ENCODE assay signal across 30 cellular contexts in the genomic region with DNA sequence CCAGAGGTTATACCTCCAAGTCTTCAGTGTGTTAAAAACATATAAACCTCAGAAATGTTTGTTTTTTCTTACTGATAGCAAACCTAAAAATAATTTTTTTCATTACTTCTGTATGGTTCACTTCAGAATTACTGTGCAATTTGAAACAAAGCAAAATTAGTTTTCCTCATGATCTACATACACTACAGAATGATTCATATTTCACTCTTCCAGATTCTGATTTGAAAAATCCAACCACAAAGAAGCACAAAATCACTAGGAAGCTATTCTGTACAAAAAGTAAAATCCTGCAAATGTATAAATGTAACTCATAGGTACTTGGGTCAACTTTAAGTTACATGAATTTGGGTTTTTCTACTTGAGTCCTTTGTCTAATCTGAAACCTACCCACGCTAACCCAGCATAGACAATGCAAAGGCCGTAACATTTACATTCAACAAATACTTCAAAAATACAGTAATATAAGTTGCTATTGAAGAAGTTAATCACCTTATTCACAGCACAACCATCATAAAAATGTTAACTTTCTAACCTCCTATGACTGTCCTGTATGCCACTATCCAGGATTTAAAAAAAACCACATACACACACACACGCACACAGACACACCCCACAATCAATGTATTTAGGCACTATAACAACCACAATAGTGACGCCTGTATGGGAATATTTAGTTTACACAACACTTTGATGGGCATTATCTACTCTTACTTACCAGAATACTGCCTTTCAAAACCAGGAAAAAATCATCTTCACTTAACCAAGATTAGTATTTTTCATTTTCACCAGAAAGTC. TPM values are rescaled to one million over a fixed set of nuclear protein-coding genes. Genes with fewer than 3 reads are reported as not detected.
DNase-seq lines count a peak whose midpoint lies in the region; ATAC-seq and TF ChIP-seq lines count a peak whose summit lies in the region.
"Had no signal": no experiment of that assay in that cellular context is flagged by ENCODE, and none has a peak within 500 bp of the region (broad histone marks: within the 10 kb centered on the region; RNA-seq: fewer than 3 reads in every experiment).

No MANE protein-coding gene starts in this region.

- H3K4me3 Mint-ChIP-seq in CD4-positive, alpha-beta memory T cell: no peak overlapping the region
- H3K4me3 Mint-ChIP-seq: activated naive CD4-positive, alpha-beta T cell treated with anti-CD3 and anti-CD28 coated beads, Interleukin-2, amount 10 ng/mL, durations not matched to agents 7 days and 5 days; central memory CD8-positive, alpha-beta T cell; IgD-negative memory B cell; mesothelial cell of epicardium; natural killer cell had no signal

- no peaks in the 10 kb centered on the region for H3K27me3 ChIP-seq in right atrium auricular region
- H3K27me3 ChIP-seq in lower lobe of right lung (ENCODE audit: low read depth): no peaks in the 10 kb centered on the region
- no peaks in the 10 kb centered on the region for H3K27me3 ChIP-seq in CD4-positive, alpha-beta memory T cell (ENCODE audit: insufficient read depth, low read length)
- H3K27me3 ChIP-seq: ascending aorta, MG63, spleen had no signal

- ATAC-seq in left ventricle myocardium superior: no peak
- ATAC-seq in lower lobe of right lung: no peak
- ATAC-seq: natural killer cell had no signal

- peak overlapping the region in 3 of 7 donors; percentile 30 to 72 (median 36) for H3K27ac Mint-ChIP-seq in CD4-positive, alpha-beta memory T cell
- H3K27ac Mint-ChIP-seq: activated naive CD4-positive, alpha-beta T cell treated with anti-CD3 and anti-CD28 coated beads, Interleukin-2, amount 10 ng/mL, durations not matched to agents 7 days and 5 days; IgD-negative memory B cell; mesothelial cell of epicardium had no signal

- H3K9me3 Mint-ChIP-seq in CD4-positive, alpha-beta memory T cell: no peaks in the 10 kb centered on the region
- H3K9me3 Mint-ChIP-seq: activated naive CD4-positive, alpha-beta T cell treated with anti-CD3 and anti-CD28 coated beads, Interleukin-2, amount 10 ng/mL, durations not matched to agents 7 days and 5 days; central memory CD8-positive, alpha-beta T cell; IgD-negative memory B cell; mesothelial cell of epicardium; natural killer cell had no signal

- intact Hi-C loops in left ventricle myocardium superior (cut with micrococcal nuclease) (no loop called here), posterior cingulate gyrus (cut with DNase I) (no loop called here), lower lobe of right lung (cut with DNase I) (loop anchor here (10.0 kb wide), 1 partner anchor 119 kb away; no protein-coding TSS in a partner anchor)
- intact Hi-C loops in CD4-positive, alpha-beta memory T cell (cut with micrococcal nuclease): no loop called here

- H3K27me3 Mint-ChIP-seq in CD4-positive, alpha-beta memory T cell: no peaks in the 10 kb centered on the region
- H3K27me3 Mint-ChIP-seq: activated naive CD4-positive, alpha-beta T cell treated with anti-CD3 and anti-CD28 coated beads, Interleukin-2, amount 10 ng/mL, durations not matched to agents 7 days and 5 days; central memory CD8-positive, alpha-beta T cell; IgD-negative memory B cell had no signal

- DNase-seq in right atrium auricular region (ENCODE audit: low spot score) (no peak), left ventricle myocardium superior (no peak), SK-N-MC (ENCODE audit: low read depth, low spot score) (no peak), fibroblast of the aortic adventitia (ENCODE audit: low read depth) (no peak), posterior cingulate gyrus (no peak), NCI-H446 (lab: John Stamatoyannopoulos, UW) (no peak), lower lobe of right lung (no peak)
- no peak for DNase-seq in CD4-positive, alpha-beta memory T cell
- DNase-seq: activated CD4-positive, alpha-beta T cell treated with anti-CD3 and anti-CD28 coated beads for 1 hour; activated naive CD4-positive, alpha-beta T cell treated with anti-CD3 and anti-CD28 coated beads, Interleukin-2, amount 10 ng/mL, durations not matched to agents 7 days and 5 days; activated T-cell treated with anti-CD3 and anti-CD28 coated beads, Interleukin-2, amount 50 U/mL, for 48 hours; C1 segment of cervical spinal cord; EL; HCEC 1CT; head of caudate nucleus; natural killer cell; NCI-H1417 treated with DMSO at 0.1 percent for 48 hours; NCI-H510A treated with DMSO at 0.1 percent for 48 hours; NK-92 treated with Interleukin-12 subunit alpha and Interleukin-12 subunit beta, amount 100 ng/mL, for 24 hours; SIG-M5; spleen; stimulated activated CD4-positive, alpha-beta T cell treated with anti-CD3 and anti-CD28 coated beads, Interleukin-2, amount 100 ng/mL, for 48 hours; stimulated activated naive CD4-positive, alpha-beta T cell; T-helper 1 cell had no signal

- no peaks in the 10 kb centered on the region for H3K9me3 ChIP-seq in right atrium auricular region
- H3K9me3 ChIP-seq in SK-N-MC (ENCODE audit: low read depth, low read length): no peaks in the 10 kb centered on the region
- H3K9me3 ChIP-seq in lower lobe of right lung: no peaks in the 10 kb centered on the region
- H3K9me3 ChIP-seq in CD4-positive, alpha-beta memory T cell (ENCODE audit: control insufficient read depth in 1 of 2, low read length in 2 of 2): no peaks in the 10 kb centered on the region
- H3K9me3 ChIP-seq: ascending aorta, MG63, spleen, thoracic aorta had no signal

- H3K4me3 ChIP-seq in right atrium auricular region (no peak overlapping the region), SK-N-MC (no peak overlapping the region), fibroblast of the aortic adventitia (ENCODE audit: low read depth, low read length) (peak overlapping the region; percentile 10), lower lobe of right lung (no peak overlapping the region)
- H3K4me3 ChIP-seq in CD4-positive, alpha-beta memory T cell (ENCODE audit: low read length in 2 of 2): no peak overlapping the region
- H3K4me3 ChIP-seq: ascending aorta, MG63, spleen, thoracic aorta had no signal

- H3K9ac ChIP-seq in SK-N-MC (ENCODE audit: insufficient read length): peak overlapping the region; percentile 41

- H3K4me1 Mint-ChIP-seq in CD4-positive, alpha-beta memory T cell: peaks cover 12 to 19% (median 14%) of the 10 kb centered on the region in 4 donors

- H3K36me3 ChIP-seq in right atrium auricular region (peaks cover 9% of the 10 kb centered on the region), SK-N-MC (ENCODE audit: insufficient read depth, low read length) (peaks cover 19% of the 10 kb centered on the region), lower lobe of right lung (no peaks in the 10 kb centered on the region)
- no peaks in the 10 kb centered on the region for H3K36me3 ChIP-seq in CD4-positive, alpha-beta memory T cell (ENCODE audit: insufficient read depth, low read length)
- H3K36me3 ChIP-seq: ascending aorta, thoracic aorta had no signal

- H3K36me3 Mint-ChIP-seq in CD4-positive, alpha-beta memory T cell: peaks cover 0 to 4% of the 10 kb centered on the region in 2 donors
- H3K36me3 Mint-ChIP-seq: natural killer cell had no signal

- H3K27ac ChIP-seq in right atrium auricular region (peak overlapping the region; percentile 70 to 91), SK-N-MC (peak overlapping the region; percentile 64), lower lobe of right lung (no peak overlapping the region)
- no peak overlapping the region for H3K27ac ChIP-seq in CD4-positive, alpha-beta memory T cell (ENCODE audit: low read depth, low read length)

- CTCF ChIA-PET in CD4-positive, alpha-beta memory T cell (lab: Charles Lee; ENCODE audit: partially characterized antibody): interaction anchor here (1.0 to 9.4 kb wide), 6 partner anchors 9 to 119 kb away, joined by 3 to 133 read pairs (median 14); no protein-coding TSS in a partner anchor

- TF ChIP-seq CTCF in right atrium auricular region (IDR thresholded peaks at IDR 0.05): no peak
- no peak for TF ChIP-seq CTCF in fibroblast of the aortic adventitia (IDR thresholded peaks at IDR 0.05; ENCODE audit: insufficient read depth, low read length)
- no peak for TF ChIP-seq CTCF in lower lobe of right lung (IDR thresholded peaks at IDR 0.05)

- POLR2A ChIA-PET in CD4-positive, alpha-beta memory T cell (lab: Charles Lee; ENCODE audit: partially characterized antibody): interaction anchor here (1.6 kb wide), 1 partner anchor 108 kb away, joined by 7 read pairs; no protein-coding TSS in a partner anchor

- H3K4me1 ChIP-seq in right atrium auricular region: peaks cover 0 to 59% of the 10 kb centered on the region in 2 donors
- H3K4me1 ChIP-seq in lower lobe of right lung: peaks cover 12% of the 10 kb centered on the region
- peaks cover 33% of the 10 kb centered on the region for H3K4me1 ChIP-seq in CD4-positive, alpha-beta memory T cell (ENCODE audit: insufficient read depth, low read length)

RNA-seq across cellular contexts. Expression of gene ATP13A3, which starts 11.5 kb away (rescaled TPM):
- total RNA-seq in right atrium auricular region (100 to 1,000 TPM; 188 to 284 TPM), left ventricle myocardium superior (41.4 TPM), fibroblast of the aortic adventitia (ENCODE audit: low replicate concordance) (448 and 494 TPM in 2 replicates), lower lobe of right lung (84.8 TPM)
- 10 to 100 TPM; 57.6 to 62.7 TPM for total RNA-seq in CD4-positive, alpha-beta memory T cell
- polyA plus RNA-seq in CD4-positive, alpha-beta memory T cell: 10 to 100 TPM in 1 of 2 donors, 1 to 10 TPM in 1; 6.7 to 14.5 TPM

Comparison
In these comparisons a context has a peak if more than half of its experiments do, and no peak if none do; other contexts are left out.
1. H3K27ac ChIP-seq: peak in right atrium auricular region (2 of 2) and SK-N-MC (single experiment); none in lower lobe of right lung (single experiment) and CD4-positive, alpha-beta memory T cell (single experiment).